1 cellular context compared by ENCODE assay signal in the genomic region with DNA sequence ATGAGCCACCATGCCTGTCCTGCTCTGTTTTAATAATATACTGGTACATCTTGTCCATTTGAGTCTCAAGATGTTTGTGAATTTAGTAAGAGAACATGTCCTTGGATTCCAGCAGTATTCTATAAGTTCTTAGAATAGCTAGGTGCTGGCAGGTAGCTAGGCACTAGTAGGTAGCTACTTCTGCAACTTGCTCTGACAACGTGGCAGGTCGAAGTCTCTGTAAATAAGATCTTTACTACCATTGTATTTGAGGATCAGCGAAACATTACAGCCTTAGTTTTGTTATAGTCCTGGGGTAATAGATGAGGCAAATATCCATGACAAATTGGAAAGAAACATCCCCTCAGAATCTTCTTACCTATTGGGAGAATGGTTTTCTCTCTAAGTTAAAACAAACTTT.
TF ChIP-seq lines count a peak whose summit lies in the region.

No MANE protein-coding gene starts in this region.

TF ChIP-seq in liver, 16 proteins besides CTCF, POLR2A, EP300 and RAD21 (continued from another document):
- TF ChIP-seq, protein P1, sequence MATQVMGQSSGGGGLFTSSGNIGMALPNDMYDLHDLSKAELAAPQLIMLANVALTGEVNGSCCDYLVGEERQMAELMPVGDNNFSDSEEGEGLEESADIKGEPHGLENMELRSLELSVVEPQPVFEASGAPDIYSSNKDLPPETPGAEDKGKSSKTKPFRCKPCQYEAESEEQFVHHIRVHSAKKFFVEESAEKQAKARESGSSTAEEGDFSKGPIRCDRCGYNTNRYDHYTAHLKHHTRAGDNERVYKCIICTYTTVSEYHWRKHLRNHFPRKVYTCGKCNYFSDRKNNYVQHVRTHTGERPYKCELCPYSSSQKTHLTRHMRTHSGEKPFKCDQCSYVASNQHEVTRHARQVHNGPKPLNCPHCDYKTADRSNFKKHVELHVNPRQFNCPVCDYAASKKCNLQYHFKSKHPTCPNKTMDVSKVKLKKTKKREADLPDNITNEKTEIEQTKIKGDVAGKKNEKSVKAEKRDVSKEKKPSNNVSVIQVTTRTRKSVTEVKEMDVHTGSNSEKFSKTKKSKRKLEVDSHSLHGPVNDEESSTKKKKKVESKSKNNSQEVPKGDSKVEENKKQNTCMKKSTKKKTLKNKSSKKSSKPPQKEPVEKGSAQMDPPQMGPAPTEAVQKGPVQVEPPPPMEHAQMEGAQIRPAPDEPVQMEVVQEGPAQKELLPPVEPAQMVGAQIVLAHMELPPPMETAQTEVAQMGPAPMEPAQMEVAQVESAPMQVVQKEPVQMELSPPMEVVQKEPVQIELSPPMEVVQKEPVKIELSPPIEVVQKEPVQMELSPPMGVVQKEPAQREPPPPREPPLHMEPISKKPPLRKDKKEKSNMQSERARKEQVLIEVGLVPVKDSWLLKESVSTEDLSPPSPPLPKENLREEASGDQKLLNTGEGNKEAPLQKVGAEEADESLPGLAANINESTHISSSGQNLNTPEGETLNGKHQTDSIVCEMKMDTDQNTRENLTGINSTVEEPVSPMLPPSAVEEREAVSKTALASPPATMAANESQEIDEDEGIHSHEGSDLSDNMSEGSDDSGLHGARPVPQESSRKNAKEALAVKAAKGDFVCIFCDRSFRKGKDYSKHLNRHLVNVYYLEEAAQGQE (IDR thresholded peaks at IDR 0.05): no peak
- TF ChIP-seq YY1 (IDR thresholded peaks at IDR 0.05) (no peak), FOXA2 (IDR thresholded peaks at IDR 0.05) (peak; percentile 48), GABPA (IDR thresholded peaks at IDR 0.05 in 1 of 2, conservative IDR thresholded peaks at IDR 0.05 in 1 of 2) (no peak), JUND (IDR thresholded peaks at IDR 0.05) (no peak)
- TF ChIP-seq, protein P2, sequence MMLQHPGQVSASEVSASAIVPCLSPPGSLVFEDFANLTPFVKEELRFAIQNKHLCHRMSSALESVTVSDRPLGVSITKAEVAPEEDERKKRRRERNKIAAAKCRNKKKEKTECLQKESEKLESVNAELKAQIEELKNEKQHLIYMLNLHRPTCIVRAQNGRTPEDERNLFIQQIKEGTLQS (IDR thresholded peaks at IDR 0.05): no peak
